8 cellular contexts compared by ENCODE assay signal in the genomic region with DNA sequence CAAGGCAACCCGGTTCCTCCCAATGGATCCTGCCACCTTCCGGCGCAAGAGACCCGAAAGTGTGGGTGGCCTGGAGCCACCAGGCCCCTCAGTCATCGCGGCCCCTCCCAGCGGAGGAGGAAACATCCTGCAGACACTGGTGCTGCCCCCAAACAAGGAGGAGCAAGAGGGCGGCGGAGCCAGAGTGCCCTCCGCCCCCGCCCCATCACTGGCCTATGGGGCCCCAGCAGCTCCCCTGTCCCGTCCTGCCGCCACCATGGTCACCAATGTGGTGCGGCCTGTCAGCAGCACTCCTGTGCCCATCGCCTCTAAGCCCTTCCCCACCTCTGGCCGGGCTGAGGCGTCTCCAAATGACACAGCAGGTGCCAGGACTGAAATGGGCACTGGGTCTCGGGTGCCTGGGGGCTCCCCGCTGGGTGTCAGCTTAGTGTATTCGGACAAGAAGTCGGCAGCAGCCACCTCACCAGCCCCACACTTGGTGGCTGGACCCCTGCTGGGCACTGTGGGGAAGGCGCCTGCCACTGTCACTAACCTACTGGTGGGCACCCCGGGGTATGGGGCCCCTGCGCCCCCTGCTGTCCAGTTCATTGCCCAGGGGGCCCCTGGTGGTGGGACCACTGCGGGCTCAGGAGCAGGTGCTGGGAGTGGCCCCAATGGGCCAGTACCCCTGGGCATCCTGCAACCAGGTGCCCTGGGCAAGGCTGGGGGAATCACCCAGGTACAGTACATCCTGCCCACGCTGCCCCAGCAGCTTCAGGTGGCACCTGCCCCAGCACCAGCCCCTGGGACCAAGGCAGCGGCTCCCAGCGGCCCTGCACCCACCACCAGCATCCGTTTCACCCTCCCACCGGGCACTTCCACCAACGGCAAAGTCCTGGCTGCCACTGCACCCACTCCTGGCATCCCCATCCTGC. TPM values are rescaled to one million over a fixed set of nuclear protein-coding genes. Genes with fewer than 3 reads are reported as not detected.
DNase-seq lines count a peak whose midpoint lies in the region; ATAC-seq and TF ChIP-seq lines count a peak whose summit lies in the region.

No MANE protein-coding gene starts in this region.

- no peak for ATAC-seq in GM21723 (IDR thresholded peaks at IDR 0.05; ENCODE audit: unreplicated experiment)
- no peak for ATAC-seq in GM21423 (IDR thresholded peaks at IDR 0.05; ENCODE audit: unreplicated experiment)

- peak; percentile 39 for DNase-seq in AG20443 (ENCODE audit: low spot score)
- DNase-seq in activated CD4-positive, alpha-beta T cell treated with anti-CD3 and anti-CD28 coated beads, Interleukin-2, amount 10 ng/mL, durations not matched to agents 24 days and 14 days: peak; percentile 82
- DNase-seq in epithelial cell of proximal tubule (ENCODE audit: low read depth): no peak
- DNase-seq in stimulated activated CD4-positive, alpha-beta T cell treated with anti-CD3 and anti-CD28 coated beads, Interleukin-1b, Interleukin-23, amount 100 ng/mL, for 4 hours (ENCODE audit: low read depth in 2 of 2): peak; percentile 45 to 49
- DNase-seq in sigmoid colon: no peak

- POLR2A ChIA-PET in HEK293 (lab: Yijun Ruan, JAX): no interaction called here

- no peak overlapping the region for H3K4me3 ChIP-seq in HEK293 (ENCODE audit: low read depth, low read length)
- no peak overlapping the region for H3K4me3 ChIP-seq in epithelial cell of proximal tubule (ENCODE audit: low read depth, low read length)
- no peak overlapping the region for H3K4me3 ChIP-seq in sigmoid colon

- peaks cover 31% of the 10 kb centered on the region for H3K36me3 Mint-ChIP-seq in activated CD4-positive, alpha-beta T cell treated with anti-CD3 and anti-CD28 coated beads, Interleukin-2, amount 10 ng/mL, durations not matched to agents 24 days and 14 days (ENCODE audit: low read depth)

- H3K4me1 ChIP-seq in HEK293 (ENCODE audit: control insufficient read depth, insufficient read depth, low read length) (peaks cover 6% of the 10 kb centered on the region), sigmoid colon (peaks cover 0 to 13% (median 12%) of the 10 kb centered on the region in 4 donors)

- WGBS in sigmoid colon, 2 donors: 79 to 85% methylated on average over 31 of the region's 31 CpGs

- peak; percentile 92 for TF ChIP-seq CTCF in HEK293 (tag by site-specific recombination; IDR thresholded peaks at IDR 0.05)
- TF ChIP-seq CTCF in epithelial cell of proximal tubule (conservative IDR thresholded peaks at IDR 0.05; ENCODE audit: low read depth, low read length): peak; percentile 50
- TF ChIP-seq CTCF in sigmoid colon (IDR thresholded peaks at IDR 0.05): no peak

- no peak overlapping the region for H3K4me3 Mint-ChIP-seq in activated CD4-positive, alpha-beta T cell treated with anti-CD3 and anti-CD28 coated beads, Interleukin-2, amount 10 ng/mL, durations not matched to agents 24 days and 14 days

- H3K36me3 ChIP-seq in HEK293 (ENCODE audit: control insufficient read depth in 2 of 2, insufficient read depth in 1 of 2, low read length in 2 of 2) (peaks cover 15 to 88% of the 10 kb centered on the region in 2 experiments), sigmoid colon (peaks cover 29 to 88% (median 73%) of the 10 kb centered on the region in 4 donors)

- no peaks in the 10 kb centered on the region for H3K9me3 Mint-ChIP-seq in activated CD4-positive, alpha-beta T cell treated with anti-CD3 and anti-CD28 coated beads, Interleukin-2, amount 10 ng/mL, durations not matched to agents 24 days and 14 days

- intact Hi-C loops in activated CD4-positive, alpha-beta T cell treated with anti-CD3 and anti-CD28 coated beads, Interleukin-2, amount 10 ng/mL, durations not matched to agents 24 days and 14 days (cut with micrococcal nuclease): no loop called here
- intact Hi-C loops in sigmoid colon (cut with DNase I): loop anchor here (10.0 kb wide), 1 partner anchor 156 kb away; the partner anchor contains the start of gene POU2F2

- H3K27me3 Mint-ChIP-seq in activated CD4-positive, alpha-beta T cell treated with anti-CD3 and anti-CD28 coated beads, Interleukin-2, amount 10 ng/mL, durations not matched to agents 24 days and 14 days: no peaks in the 10 kb centered on the region

- no peak for TF ChIP-seq POLR2A in sigmoid colon (IDR thresholded peaks at IDR 0.05)

- H3K27me3 ChIP-seq in sigmoid colon: no peaks in the 10 kb centered on the region

- H3K9me3 ChIP-seq in HEK293 (ENCODE audit: control insufficient read depth, insufficient read depth, low read depth, low read length): no peaks in the 10 kb centered on the region
- no peaks in the 10 kb centered on the region for H3K9me3 ChIP-seq in sigmoid colon

- CTCF ChIA-PET in HEK293 (lab: Yijun Ruan, JAX): interaction anchor here (0.7 to 3.6 kb wide), 7 partner anchors 11 to 194 kb away, joined by 3 to 16 read pairs (median 4); partner anchors contain the start of gene PRR19

- H3K27ac ChIP-seq in HEK293 (ENCODE audit: extremely low read depth, low read depth, low read length) (no peak overlapping the region), sigmoid colon (no peak overlapping the region)

- peaks cover 8% of the 10 kb centered on the region for H3K4me1 Mint-ChIP-seq in activated CD4-positive, alpha-beta T cell treated with anti-CD3 and anti-CD28 coated beads, Interleukin-2, amount 10 ng/mL, durations not matched to agents 24 days and 14 days

- TF ChIP-seq EP300 in sigmoid colon (IDR thresholded peaks at IDR 0.05): no peak

- no peak overlapping the region for H3K27ac Mint-ChIP-seq in activated CD4-positive, alpha-beta T cell treated with anti-CD3 and anti-CD28 coated beads, Interleukin-2, amount 10 ng/mL, durations not matched to agents 24 days and 14 days

TF ChIP-seq in HEK293, 187 proteins besides CTCF, POLR2A, EP300 and RAD21 (continues in another document):
- TF ChIP-seq GLIS2 (tag by site-specific recombination; IDR thresholded peaks at IDR 0.05) (peak; percentile 70), HIC1 (tag by site-specific recombination; IDR thresholded peaks at IDR 0.05) (peak; percentile 79)
- TF ChIP-seq, protein P1, sequence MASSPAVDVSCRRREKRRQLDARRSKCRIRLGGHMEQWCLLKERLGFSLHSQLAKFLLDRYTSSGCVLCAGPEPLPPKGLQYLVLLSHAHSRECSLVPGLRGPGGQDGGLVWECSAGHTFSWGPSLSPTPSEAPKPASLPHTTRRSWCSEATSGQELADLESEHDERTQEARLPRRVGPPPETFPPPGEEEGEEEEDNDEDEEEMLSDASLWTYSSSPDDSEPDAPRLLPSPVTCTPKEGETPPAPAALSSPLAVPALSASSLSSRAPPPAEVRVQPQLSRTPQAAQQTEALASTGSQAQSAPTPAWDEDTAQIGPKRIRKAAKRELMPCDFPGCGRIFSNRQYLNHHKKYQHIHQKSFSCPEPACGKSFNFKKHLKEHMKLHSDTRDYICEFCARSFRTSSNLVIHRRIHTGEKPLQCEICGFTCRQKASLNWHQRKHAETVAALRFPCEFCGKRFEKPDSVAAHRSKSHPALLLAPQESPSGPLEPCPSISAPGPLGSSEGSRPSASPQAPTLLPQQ (tag by site-specific recombination; IDR thresholded peaks at IDR 0.05): 0 out of 2 replicates have a peak, but pooled peaks have one; percentile 21

RNA-seq across cellular contexts. Expression of gene PRR19, which starts 11.2 kb away (rescaled TPM):
- total RNA-seq in activated CD4-positive, alpha-beta T cell treated with anti-CD3 and anti-CD28 coated beads, Interleukin-2, amount 10 ng/mL, durations not matched to agents 24 days and 14 days: 1.3 and 1.6 TPM in 2 replicates
- total RNA-seq in epithelial cell of proximal tubule (0.23 and 2.7 TPM in 2 replicates), sigmoid colon (not detected)
- under 1 TPM in 2 of 3 donors, not detected in 1; 0.69 to 0.79 TPM for polyA plus RNA-seq in sigmoid colon

RNA-seq across cellular contexts. Expression of gene PAFAH1B3, which starts 11.6 kb away (rescaled TPM):
- 49.1 and 50.4 TPM in 2 replicates for total RNA-seq in activated CD4-positive, alpha-beta T cell treated with anti-CD3 and anti-CD28 coated beads, Interleukin-2, amount 10 ng/mL, durations not matched to agents 24 days and 14 days
- 157 and 183 TPM in 2 replicates for total RNA-seq in epithelial cell of proximal tubule
- total RNA-seq in sigmoid colon: 1 to 10 TPM; 5.6 to 8.6 (median 6.0) TPM
- 10 to 100 TPM; 27.0 to 44.3 (median 27.7) TPM for polyA plus RNA-seq in sigmoid colon

RNA-seq across cellular contexts. Expression of gene CIC, which starts 21.7 kb away (rescaled TPM):
- total RNA-seq in activated CD4-positive, alpha-beta T cell treated with anti-CD3 and anti-CD28 coated beads, Interleukin-2, amount 10 ng/mL, durations not matched to agents 24 days and 14 days: 61.2 and 65.6 TPM in 2 replicates
- total RNA-seq in epithelial cell of proximal tubule (49.3 and 63.9 TPM in 2 replicates), sigmoid colon (10 to 100 TPM; 16.0 to 31.3 (median 24.9) TPM)
- 10 to 100 TPM in 2 of 3 donors, 1 to 10 TPM in 1; 8.4 to 42.1 (median 17.3) TPM for polyA plus RNA-seq in sigmoid colon

RNA-seq across cellular contexts. Expression of gene TMEM145, which starts 22.3 kb away (rescaled TPM):
- total RNA-seq in activated CD4-positive, alpha-beta T cell treated with anti-CD3 and anti-CD28 coated beads, Interleukin-2, amount 10 ng/mL, durations not matched to agents 24 days and 14 days: 0.78 and 0.82 TPM in 2 replicates
- total RNA-seq in epithelial cell of proximal tubule: 0.63 TPM in 1 of 2 replicates, not detected in the other
- total RNA-seq in sigmoid colon: 1 to 10 TPM in 1 of 4 donors, under 1 TPM in 2, not detected in 1; 0.54 to 4.4 (median 0.71) TPM
- polyA plus RNA-seq in sigmoid colon: under 1 TPM in 1 of 3 donors, not detected in 2; 0.58 TPM

RNA-seq across cellular contexts. Expression of gene MEGF8, which starts 34.7 kb away (rescaled TPM):
- total RNA-seq in activated CD4-positive, alpha-beta T cell treated with anti-CD3 and anti-CD28 coated beads, Interleukin-2, amount 10 ng/mL, durations not matched to agents 24 days and 14 days: 8.4 and 9.1 TPM in 2 replicates
- total RNA-seq in epithelial cell of proximal tubule: 16.5 and 30.2 TPM in 2 replicates
- total RNA-seq in sigmoid colon: 10 to 100 TPM in 2 of 4 donors, 1 to 10 TPM in 2; 5.4 to 21.6 (median 9.3) TPM
- polyA plus RNA-seq in sigmoid colon: 10 to 100 TPM in 1 of 3 donors, 1 to 10 TPM in 2; 1.8 to 13.9 (median 2.3) TPM

Comparison
In these comparisons a context has a peak if more than half of its experiments do, and no peak if none do; other contexts are left out.
1. DNase-seq: peak in AG20443 (single experiment), activated CD4-positive, alpha-beta T cell treated with anti-CD3 and anti-CD28 coated beads, Interleukin-2, amount 10 ng/mL, durations not matched to agents 24 days and 14 days (single experiment) and stimulated activated CD4-positive, alpha-beta T cell treated with anti-CD3 and anti-CD28 coated beads, Interleukin-1b, Interleukin-23, amount 100 ng/mL, for 4 hours (2 of 2); none in epithelial cell of proximal tubule (single experiment) and sigmoid colon (single experiment).
2. CTCF ChIP-seq: peak in HEK293 (single experiment) and epithelial cell of proximal tubule (single experiment); none in sigmoid colon (0 of 4).